Comparison of ENCODE assay signal across 8 cellular contexts in genomic region chrX:41265615-41266014, GRCh38.
DNase-seq lines count a peak whose midpoint lies in the region; ATAC-seq, FAIRE-seq and TF ChIP-seq lines count a peak whose summit lies in the region.

No MANE protein-coding gene starts in this region.

- H3K27me3 Mint-ChIP-seq in activated CD8-positive, alpha-beta T cell treated with anti-CD3 and anti-CD28 coated beads, Interleukin-2, amount 10 ng/mL, durations not matched to agents 7 days and 5 days (ENCODE audit: low read depth) = no peaks in the 10 kb centered on the region

- ATAC-seq in HG03378 (IDR thresholded peaks at IDR 0.05; ENCODE audit: unreplicated experiment) = peak; percentile 60
- peak; percentile 98 for ATAC-seq in activated CD8-positive, alpha-beta T cell treated with anti-CD3 and anti-CD28 coated beads, Interleukin-2, amount 10 ng/mL, durations not matched to agents 7 days and 5 days
- ATAC-seq in HG02642 (IDR thresholded peaks at IDR 0.05; ENCODE audit: poor library complexity, unreplicated experiment) = no peak

- CTCF ChIA-PET in activated CD8-positive, alpha-beta T cell treated with anti-CD3 and anti-CD28 coated beads, Interleukin-2, amount 10 ng/mL, durations not matched to agents 7 days and 5 days (lab: Charles Lee) = interaction anchor here (0.9 to 1.3 kb wide), 2 partner anchors 8 to 11 kb away, joined by 3 read pairs; no protein-coding TSS in a partner anchor

- no peaks in the 10 kb centered on the region for H3K9me3 Mint-ChIP-seq in activated CD8-positive, alpha-beta T cell treated with anti-CD3 and anti-CD28 coated beads, Interleukin-2, amount 10 ng/mL, durations not matched to agents 7 days and 5 days (ENCODE audit: insufficient read depth)

- peak overlapping the region; percentile 64 for H3K4me3 Mint-ChIP-seq in activated CD8-positive, alpha-beta T cell treated with anti-CD3 and anti-CD28 coated beads, Interleukin-2, amount 10 ng/mL, durations not matched to agents 7 days and 5 days

- peak overlapping the region; percentile 74 for H3K27ac Mint-ChIP-seq in activated CD8-positive, alpha-beta T cell treated with anti-CD3 and anti-CD28 coated beads, Interleukin-2, amount 10 ng/mL, durations not matched to agents 7 days and 5 days

- TF ChIP-seq CTCF in fibroblast of villous mesenchyme (IDR thresholded peaks at IDR 0.05; ENCODE audit: insufficient read depth, low read depth, low read length) = no peak

- H3K4me1 Mint-ChIP-seq in activated CD8-positive, alpha-beta T cell treated with anti-CD3 and anti-CD28 coated beads, Interleukin-2, amount 10 ng/mL, durations not matched to agents 7 days and 5 days (ENCODE audit: low read depth) = peaks cover 12% of the 10 kb centered on the region

- no peak for FAIRE-seq in HTR-8/SVneo (lab: Jason Lieb, UNC)

- POLR2A ChIA-PET in activated CD8-positive, alpha-beta T cell treated with anti-CD3 and anti-CD28 coated beads, Interleukin-2, amount 10 ng/mL, durations not matched to agents 7 days and 5 days (lab: Charles Lee) = no interaction called here

- peak; percentile 73 for DNase-seq in activated CD8-positive, alpha-beta T cell treated with anti-CD3 and anti-CD28 coated beads, Interleukin-2, amount 10 ng/mL, durations not matched to agents 7 days and 5 days
- DNase-seq in fibroblast of villous mesenchyme (ENCODE audit: low read depth) = peak; percentile 88
- peak in 2 of 3 experiments; percentile 28 to 56 for DNase-seq in stimulated activated CD4-positive, alpha-beta T cell treated with anti-CD3 and anti-CD28 coated beads, TNF-alpha, amount 100 ng/mL, for 24 hours (ENCODE audit: low read depth in 3 of 3)
- DNase-seq in HTR-8/SVneo (ENCODE audit: insufficient read length, low spot score) = no peak
- DNase-seq in iPS-NIHi7 (ENCODE audit: extremely low spot score) = no peak
- DNase-seq in NCI-H1436 (lab: John Stamatoyannopoulos, UW) = no peak

- no peaks in the 10 kb centered on the region for H3K36me3 Mint-ChIP-seq in activated CD8-positive, alpha-beta T cell treated with anti-CD3 and anti-CD28 coated beads, Interleukin-2, amount 10 ng/mL, durations not matched to agents 7 days and 5 days (ENCODE audit: low read depth)

- H3K4me3 ChIP-seq in fibroblast of villous mesenchyme (ENCODE audit: low read depth, low read length) = peak overlapping the region; percentile 12

Comparison
In these comparisons a context has a peak if more than half of its experiments do, and no peak if none do; other contexts are left out.
1. DNase-seq: peak in activated CD8-positive, alpha-beta T cell treated with anti-CD3 and anti-CD28 coated beads, Interleukin-2, amount 10 ng/mL, durations not matched to agents 7 days and 5 days (single experiment), fibroblast of villous mesenchyme (single experiment) and stimulated activated CD4-positive, alpha-beta T cell treated with anti-CD3 and anti-CD28 coated beads, TNF-alpha, amount 100 ng/mL, for 24 hours (2 of 3); none in HTR-8/SVneo (single experiment), iPS-NIHi7 (single experiment) and NCI-H1436 (single experiment).